Comparison of ENCODE assay signal across 11 cellular contexts in the genomic region with DNA sequence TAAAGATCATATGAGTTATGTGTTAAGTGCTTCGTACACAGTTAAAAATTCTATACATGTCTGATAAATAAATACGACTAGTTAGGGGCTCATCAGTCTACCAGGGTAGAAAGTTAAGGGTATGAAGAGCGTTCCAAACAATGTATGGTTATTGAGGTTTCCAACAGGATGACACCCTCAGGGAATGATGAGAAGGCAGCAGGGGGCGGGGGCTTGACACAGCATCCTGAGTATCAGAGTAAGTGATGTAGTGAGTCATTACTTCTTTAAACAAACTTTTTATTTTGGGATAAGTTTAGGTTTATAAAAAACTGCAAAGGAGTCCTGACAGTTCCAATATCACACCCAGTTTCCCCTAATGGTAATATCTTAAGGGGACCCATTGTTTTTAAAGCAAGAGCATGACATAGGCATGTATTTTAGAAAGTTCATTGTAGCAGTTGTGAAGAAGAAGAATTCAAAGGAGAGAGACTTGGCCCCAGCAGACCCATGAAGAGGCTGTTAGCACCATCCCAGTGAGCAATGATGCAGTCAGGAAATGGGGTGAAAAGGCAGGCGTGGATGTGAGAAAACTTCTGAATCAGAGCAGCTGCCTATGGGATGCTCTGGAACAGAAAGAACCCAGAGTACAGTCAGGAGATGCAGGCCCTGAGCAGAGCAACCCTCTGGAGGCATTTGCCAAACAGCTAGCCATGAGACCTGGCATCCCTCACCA.
"Had no signal": no experiment of that assay in that cellular context is flagged by ENCODE, and none has a peak within 500 bp of the region (broad histone marks: within the 10 kb centered on the region; RNA-seq: fewer than 3 reads in every experiment).

No MANE protein-coding gene starts in this region.

- H3K4me3 Mint-ChIP-seq: activated CD8-positive, alpha-beta T cell treated with anti-CD3 and anti-CD28 coated beads for 36 hours; mesothelial cell of epicardium; neural crest cell had no signal

- H3K36me3 Mint-ChIP-seq: mesothelial cell of epicardium had no signal

- ATAC-seq: activated CD8-positive, alpha-beta T cell treated with anti-CD3 and anti-CD28 coated beads for 36 hours had no signal

- H3K27ac Mint-ChIP-seq: activated CD8-positive, alpha-beta T cell treated with anti-CD3 and anti-CD28 coated beads for 36 hours; mesothelial cell of epicardium had no signal

- H3K4me3 ChIP-seq: coronary artery, hepatocyte, stomach, thoracic aorta had no signal

- H3K9me3 Mint-ChIP-seq: activated CD8-positive, alpha-beta T cell treated with anti-CD3 and anti-CD28 coated beads for 36 hours; mesothelial cell of epicardium; neural crest cell had no signal

- H3K4me1 Mint-ChIP-seq: mesothelial cell of epicardium, neural crest cell had no signal

- DNase-seq: activated CD8-positive, alpha-beta T cell treated with anti-CD3 and anti-CD28 coated beads for 36 hours; activated naive CD4-positive, alpha-beta T cell treated with Interleukin-2 at 50 U/mL for 16 hours; central memory CD4-positive, alpha-beta T cell; effector CD4-positive, alpha-beta T cell; stimulated activated CD4-positive, alpha-beta T cell treated with anti-CD3 and anti-CD28 coated beads, Interleukin-4, amount 100 ng/mL, for 24 hours; stomach had no signal
